In genomic region chr9:113492343-113493079, GRCh38 we compare ENCODE assay signal across 11 cellular contexts. TPM values are rescaled to one million over a fixed set of nuclear protein-coding genes. Genes with fewer than 3 reads are reported as not detected.
DNase-seq lines count a peak whose midpoint lies in the region; ATAC-seq and TF ChIP-seq lines count a peak whose summit lies in the region.
"Had no signal": no experiment of that assay in that cellular context is flagged by ENCODE, and none has a peak within 500 bp of the region (broad histone marks: within the 10 kb centered on the region; RNA-seq: fewer than 3 reads in every experiment).

No MANE protein-coding gene starts in this region.

- H3K36me3 ChIP-seq in heart right ventricle (peaks cover 0 to 3% (median 0%) of the 10 kb centered on the region in 9 donors), sigmoid colon (peaks cover 0 to 2% (median 0%) of the 10 kb centered on the region in 4 donors)

- no peaks in the 10 kb centered on the region; the same call in 1 of the 2 replicates for H3K4me1 ChIP-seq in H9 (ENCODE audit: insufficient read depth, low read length)
- peaks cover 0 to 53% (median 31%) of the 10 kb centered on the region in 9 donors for H3K4me1 ChIP-seq in heart right ventricle
- peaks cover 0 to 34% (median 31%) of the 10 kb centered on the region in 4 donors for H3K4me1 ChIP-seq in sigmoid colon

- no peaks in the 10 kb centered on the region; the same call in 1 of the 2 replicates for H3K27me3 Mint-ChIP-seq in H9 (ENCODE audit: low read depth)
- H3K27me3 Mint-ChIP-seq: activated naive CD4-positive, alpha-beta T cell treated with anti-CD3 and anti-CD28 coated beads, Interleukin-2, amount 50 U/mL, for 24 hours had no signal

- no peak overlapping the region for H2BK12ac ChIP-seq in H9 (ENCODE audit: insufficient read length, low read depth, low read length)

- H2BK20ac ChIP-seq in H9 (ENCODE audit: low read depth, low read length, poor library complexity, severe bottlenecking), result no peak overlapping the region

- no peak overlapping the region for H3K4me2 ChIP-seq in H9 (ENCODE audit: insufficient read depth, insufficient read length, low read length)

- no peaks in the 10 kb centered on the region for H3K79me1 ChIP-seq in H9 (ENCODE audit: insufficient read depth, low read depth, low read length, poor library complexity, severe bottlenecking)

- H3K27me3 ChIP-seq in H9 (ENCODE audit: insufficient read depth, low read length) (no peaks in the 10 kb centered on the region), heart right ventricle (no peaks in the 10 kb centered on the region), sigmoid colon (no peaks in the 10 kb centered on the region)

- H3K4me3 Mint-ChIP-seq in H9, result no peak overlapping the region
- H3K4me3 Mint-ChIP-seq: activated naive CD4-positive, alpha-beta T cell treated with anti-CD3 and anti-CD28 coated beads, Interleukin-2, amount 50 U/mL, for 24 hours had no signal

- H3K27ac ChIP-seq in H9 (ENCODE audit: insufficient read length, low read depth, low read length), result no peak overlapping the region
- peak overlapping the region; percentile 68 for H3K27ac ChIP-seq in VCaP
- peak overlapping the region in 9 of 10 donors; percentile 29 to 83 (median 69) for H3K27ac ChIP-seq in heart right ventricle
- peak overlapping the region; percentile 31 to 63 (median 38) for H3K27ac ChIP-seq in sigmoid colon

- no peak for TF ChIP-seq EP300 in sigmoid colon (IDR thresholded peaks at IDR 0.05)

- TF ChIP-seq CTCF in H9 (conservative IDR thresholded peaks at IDR 0.05), result no peak
- no peak for TF ChIP-seq CTCF in VCaP (conservative IDR thresholded peaks at IDR 0.05)
- no peak for TF ChIP-seq CTCF in heart right ventricle (IDR thresholded peaks at IDR 0.05)
- TF ChIP-seq CTCF in sigmoid colon (IDR thresholded peaks at IDR 0.05), result no peak

- H3K79me2 ChIP-seq in H9 (ENCODE audit: insufficient read depth, low read length), result no peaks in the 10 kb centered on the region

- H2AK5ac ChIP-seq in H9 (ENCODE audit: insufficient read length, low read length), result no peak overlapping the region

- no peak overlapping the region for H3K18ac ChIP-seq in H9 (ENCODE audit: insufficient read length, low read depth, low read length)

- WGBS in H9 (ENCODE audit: extremely low coverage, insufficient read length, low lambda C conversion rate), result no CpG with 5 or more reads among the region's 11 CpGs
- WGBS in heart right ventricle, 2 donors, result 29 to 35% methylated on average over 11 of the region's 11 CpGs
- 42 to 58% methylated on average over 11 of the region's 11 CpGs for WGBS in sigmoid colon, 2 donors

- no peak overlapping the region for H4K8ac ChIP-seq in H9 (replicated peaks; ENCODE audit: insufficient read length, low read depth, low read length)

- H3K36me3 Mint-ChIP-seq in H9 (ENCODE audit: insufficient read depth in 1 of 3, low read depth in 3 of 3), result no peaks in the 10 kb centered on the region; a peak in 1 of 7 replicates
- H3K36me3 Mint-ChIP-seq: activated naive CD4-positive, alpha-beta T cell treated with anti-CD3 and anti-CD28 coated beads, Interleukin-2, amount 50 U/mL, for 24 hours had no signal

- H3K9me3 Mint-ChIP-seq in H9, result no peaks in the 10 kb centered on the region
- H3K9me3 Mint-ChIP-seq: activated naive CD4-positive, alpha-beta T cell treated with anti-CD3 and anti-CD28 coated beads, Interleukin-2, amount 50 U/mL, for 24 hours had no signal

- DNase-seq in H9 (no peak), heart right ventricle (peak in 1 of 2 donors; percentile 50), sigmoid colon (peak; percentile 48), DMS153 (lab: John Stamatoyannopoulos, UW) (no peak), Ammon's horn (ENCODE audit: low spot score) (no peak)
- DNase-seq: Calu3, OCI-M1 had no signal

- no peak overlapping the region for H2BK15ac ChIP-seq in H9 (ENCODE audit: low read depth, low read length)

- no peaks in the 10 kb centered on the region for H4K20me1 ChIP-seq in H9 (ENCODE audit: control insufficient read depth, insufficient read depth, insufficient read length)

- H2BK120ac ChIP-seq in H9 (ENCODE audit: low read depth, low read length, poor library complexity, severe bottlenecking), result no peak overlapping the region

- peaks cover 6 to 9% of the 10 kb centered on the region in 2 experiments; a peak in 3 of 4 replicates for H3K4me1 Mint-ChIP-seq in H9

- no peak overlapping the region for H2AFZ ChIP-seq in H9 (ENCODE audit: low read length)

- no peak overlapping the region for H3T11ph ChIP-seq in H9 (ENCODE audit: low read length)

- no peak overlapping the region for H3K4ac ChIP-seq in H9 (ENCODE audit: low read depth, low read length)

- no peak overlapping the region for H3K9ac ChIP-seq in H9 (ENCODE audit: extremely low read depth, insufficient read length, low read length)

- ATAC-seq in heart right ventricle (peak in 7 of 8 donors; percentile 5 to 63 (median 40)), GM21723 (IDR thresholded peaks at IDR 0.05; ENCODE audit: unreplicated experiment) (no peak), GM21576 (IDR thresholded peaks at IDR 0.05; ENCODE audit: unreplicated experiment) (no peak)

- no peaks in the 10 kb centered on the region for H3K23me2 ChIP-seq in H9 (ENCODE audit: insufficient read length, low read depth, low read length, poor library complexity, severe bottlenecking)

- no peak for TF ChIP-seq POLR2A in sigmoid colon (IDR thresholded peaks at IDR 0.05)

- peak overlapping the region in 2 of 3 experiments; percentile 4 to 52; a peak in 3 of 7 replicates for H3K27ac Mint-ChIP-seq in H9
- H3K27ac Mint-ChIP-seq: activated naive CD4-positive, alpha-beta T cell treated with anti-CD3 and anti-CD28 coated beads, Interleukin-2, amount 50 U/mL, for 24 hours had no signal

- no peak overlapping the region for H3K23ac ChIP-seq in H9 (ENCODE audit: insufficient read length, low read depth, low read length)

- H2BK5ac ChIP-seq in H9 (ENCODE audit: insufficient read length, low read length), result no peak overlapping the region

- no peak overlapping the region for H4K5ac ChIP-seq in H9 (ENCODE audit: insufficient read length, low read depth, low read length)

- no peak overlapping the region for H3K4me3 ChIP-seq in heart right ventricle
- H3K4me3 ChIP-seq in sigmoid colon, result no peak overlapping the region

- no peak overlapping the region for H3K14ac ChIP-seq in H9 (ENCODE audit: insufficient read depth, low read length)

- H3K56ac ChIP-seq in H9 (ENCODE audit: insufficient read length, low read depth, low read length), result no peak overlapping the region

- H3K9me3 ChIP-seq in H9 (ENCODE audit: control insufficient read depth, low read depth, low read length) (no peaks in the 10 kb centered on the region), heart right ventricle (no peaks in the 10 kb centered on the region), sigmoid colon (no peaks in the 10 kb centered on the region)

- H4K91ac ChIP-seq in H9 (ENCODE audit: insufficient read length, low read depth, low read length), result no peak overlapping the region

- intact Hi-C loops in heart right ventricle (cut with DNase I) (loop anchor here in 1 of 10 donors (5.0 kb wide), 1 partner anchor 35 kb away; no protein-coding TSS in a partner anchor), sigmoid colon (cut with DNase I) (no loop called here)

RNA-seq across cellular contexts. Expression of gene RGS3, which starts 29.0 kb away (rescaled TPM):
- total RNA-seq in H9 (2021), result 12.1 and 13.9 TPM in 2 replicates
- 100 to 1,000 TPM in 9 of 10 donors, 10 to 100 TPM in 1; 98.7 to 201 (median 140) TPM for total RNA-seq in heart right ventricle
- polyA plus RNA-seq in heart right ventricle, result 100 to 1,000 TPM in 1 of 2 donors, 10 to 100 TPM in 1; 65.4 to 125 TPM
- 10 to 100 TPM; 26.9 to 50.7 (median 42.0) TPM for total RNA-seq in sigmoid colon
- 10 to 100 TPM; 32.4 to 43.6 (median 32.6) TPM for polyA plus RNA-seq in sigmoid colon

Comparison
In these comparisons a context has a peak if more than half of its experiments do, and no peak if none do; other contexts are left out.
1. ATAC-seq: peak in heart right ventricle (7 of 8); none in GM21723 (single experiment) and GM21576 (single experiment).